In the genomic region with DNA sequence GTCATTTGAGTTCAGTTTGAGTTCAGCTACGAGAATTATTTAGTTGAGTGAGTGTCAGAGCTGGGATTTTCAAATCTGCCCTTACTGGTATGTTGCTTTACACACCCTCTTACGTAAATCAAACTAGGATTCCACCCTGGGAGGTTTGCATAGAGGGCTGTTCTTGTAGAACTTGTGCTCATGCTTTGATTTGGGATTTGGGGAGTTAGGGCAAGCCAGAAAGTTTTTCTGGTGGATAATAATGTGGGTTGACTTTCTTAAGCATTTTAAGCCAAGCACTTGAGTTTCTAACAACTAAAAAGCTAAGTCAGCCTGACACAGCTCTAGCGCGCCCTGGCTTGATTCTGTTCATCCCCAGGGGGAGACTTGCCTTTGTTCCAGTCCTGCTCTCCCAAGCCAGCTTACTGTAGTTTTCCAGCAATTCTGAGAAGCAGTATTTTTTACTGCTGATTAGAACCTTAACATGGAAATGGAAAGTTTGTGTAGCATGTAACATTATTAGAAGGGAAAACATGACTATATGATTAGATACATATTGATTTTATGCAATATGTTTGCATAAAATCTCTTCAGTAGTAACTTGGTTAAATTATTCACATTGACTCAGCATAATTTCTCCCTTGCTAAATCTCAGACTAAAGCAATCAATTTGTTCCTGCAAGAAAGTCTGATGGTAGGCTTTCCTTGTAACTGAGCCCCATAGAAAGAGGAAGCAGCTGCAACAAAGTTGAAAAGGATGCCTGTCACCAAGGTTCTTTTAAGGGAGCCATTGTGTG, we compare ENCODE assay signal across 1 cellular context.
TF ChIP-seq lines count a peak whose summit lies in the region.

No MANE protein-coding gene starts in this region.

TF ChIP-seq in WTC11, 78 proteins besides CTCF, POLR2A, EP300 and RAD21 (continued from another document):
- TF ChIP-seq, protein P1, sequence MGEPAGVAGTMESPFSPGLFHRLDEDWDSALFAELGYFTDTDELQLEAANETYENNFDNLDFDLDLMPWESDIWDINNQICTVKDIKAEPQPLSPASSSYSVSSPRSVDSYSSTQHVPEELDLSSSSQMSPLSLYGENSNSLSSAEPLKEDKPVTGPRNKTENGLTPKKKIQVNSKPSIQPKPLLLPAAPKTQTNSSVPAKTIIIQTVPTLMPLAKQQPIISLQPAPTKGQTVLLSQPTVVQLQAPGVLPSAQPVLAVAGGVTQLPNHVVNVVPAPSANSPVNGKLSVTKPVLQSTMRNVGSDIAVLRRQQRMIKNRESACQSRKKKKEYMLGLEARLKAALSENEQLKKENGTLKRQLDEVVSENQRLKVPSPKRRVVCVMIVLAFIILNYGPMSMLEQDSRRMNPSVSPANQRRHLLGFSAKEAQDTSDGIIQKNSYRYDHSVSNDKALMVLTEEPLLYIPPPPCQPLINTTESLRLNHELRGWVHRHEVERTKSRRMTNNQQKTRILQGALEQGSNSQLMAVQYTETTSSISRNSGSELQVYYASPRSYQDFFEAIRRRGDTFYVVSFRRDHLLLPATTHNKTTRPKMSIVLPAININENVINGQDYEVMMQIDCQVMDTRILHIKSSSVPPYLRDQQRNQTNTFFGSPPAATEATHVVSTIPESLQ (CRISPR knock-in tag; IDR thresholded peaks at IDR 0.05), result no peak
- no peak for TF ChIP-seq NFE2L1 (CRISPR knock-in tag; IDR thresholded peaks at IDR 0.05)
- no peak for TF ChIP-seq GTF2I (CRISPR knock-in tag; conservative IDR thresholded peaks at IDR 0.05)
- TF ChIP-seq, protein P2, sequence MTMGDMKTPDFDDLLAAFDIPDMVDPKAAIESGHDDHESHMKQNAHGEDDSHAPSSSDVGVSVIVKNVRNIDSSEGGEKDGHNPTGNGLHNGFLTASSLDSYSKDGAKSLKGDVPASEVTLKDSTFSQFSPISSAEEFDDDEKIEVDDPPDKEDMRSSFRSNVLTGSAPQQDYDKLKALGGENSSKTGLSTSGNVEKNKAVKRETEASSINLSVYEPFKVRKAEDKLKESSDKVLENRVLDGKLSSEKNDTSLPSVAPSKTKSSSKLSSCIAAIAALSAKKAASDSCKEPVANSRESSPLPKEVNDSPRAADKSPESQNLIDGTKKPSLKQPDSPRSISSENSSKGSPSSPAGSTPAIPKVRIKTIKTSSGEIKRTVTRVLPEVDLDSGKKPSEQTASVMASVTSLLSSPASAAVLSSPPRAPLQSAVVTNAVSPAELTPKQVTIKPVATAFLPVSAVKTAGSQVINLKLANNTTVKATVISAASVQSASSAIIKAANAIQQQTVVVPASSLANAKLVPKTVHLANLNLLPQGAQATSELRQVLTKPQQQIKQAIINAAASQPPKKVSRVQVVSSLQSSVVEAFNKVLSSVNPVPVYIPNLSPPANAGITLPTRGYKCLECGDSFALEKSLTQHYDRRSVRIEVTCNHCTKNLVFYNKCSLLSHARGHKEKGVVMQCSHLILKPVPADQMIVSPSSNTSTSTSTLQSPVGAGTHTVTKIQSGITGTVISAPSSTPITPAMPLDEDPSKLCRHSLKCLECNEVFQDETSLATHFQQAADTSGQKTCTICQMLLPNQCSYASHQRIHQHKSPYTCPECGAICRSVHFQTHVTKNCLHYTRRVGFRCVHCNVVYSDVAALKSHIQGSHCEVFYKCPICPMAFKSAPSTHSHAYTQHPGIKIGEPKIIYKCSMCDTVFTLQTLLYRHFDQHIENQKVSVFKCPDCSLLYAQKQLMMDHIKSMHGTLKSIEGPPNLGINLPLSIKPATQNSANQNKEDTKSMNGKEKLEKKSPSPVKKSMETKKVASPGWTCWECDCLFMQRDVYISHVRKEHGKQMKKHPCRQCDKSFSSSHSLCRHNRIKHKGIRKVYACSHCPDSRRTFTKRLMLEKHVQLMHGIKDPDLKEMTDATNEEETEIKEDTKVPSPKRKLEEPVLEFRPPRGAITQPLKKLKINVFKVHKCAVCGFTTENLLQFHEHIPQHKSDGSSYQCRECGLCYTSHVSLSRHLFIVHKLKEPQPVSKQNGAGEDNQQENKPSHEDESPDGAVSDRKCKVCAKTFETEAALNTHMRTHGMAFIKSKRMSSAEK (CRISPR knock-in tag; IDR thresholded peaks at IDR 0.05; ENCODE audit: borderline replicate concordance), result no peak
